Comparison of ENCODE assay signal across 2 cellular contexts in genomic region chr1:113434081-113434873, GRCh38.
A peak's percentile ranks its signal among the peaks of the same experiment; 100 is the strongest.
TF ChIP-seq lines count a peak whose summit lies in the region.

No MANE protein-coding gene starts in this region.

TF ChIP-seq in K562, 482 proteins besides CTCF, POLR2A, EP300 and RAD21:
- no peak for TF ChIP-seq ZNF24 (IDR thresholded peaks at IDR 0.05)
- no peak for TF ChIP-seq CBX5 (IDR thresholded peaks at IDR 0.05; ENCODE audit: borderline replicate concordance, low read depth)
- no peak for TF ChIP-seq ZNF277 (CRISPR knock-in tag; IDR thresholded peaks at IDR 0.05; ENCODE audit: borderline replicate concordance)
- TF ChIP-seq HNRNPLL (IDR thresholded peaks at IDR 0.05; ENCODE audit: low read depth, low read length, poor library complexity, severe bottlenecking), result no peak
- TF ChIP-seq RBM15 (IDR thresholded peaks at IDR 0.05; ENCODE audit: insufficient read depth, low read length), result no peak
- TF ChIP-seq NFE2 (IDR thresholded peaks at IDR 0.05; ENCODE audit: low read depth), result no peak
- TF ChIP-seq TCF7 (IDR thresholded peaks at IDR 0.05; ENCODE audit: borderline replicate concordance), result no peak
- no peak for TF ChIP-seq JUND (IDR thresholded peaks at IDR 0.05; ENCODE audit: borderline replicate concordance, low read depth, low read length)
- no peak for TF ChIP-seq JUND (tag; IDR thresholded peaks at IDR 0.05; ENCODE audit: borderline replicate concordance, low read depth, low read length)
- TF ChIP-seq XRCC4 (IDR thresholded peaks at IDR 0.05; ENCODE audit: extremely low read depth, insufficient read depth, insufficient read length), result no peak
- TF ChIP-seq MIER1 (IDR thresholded peaks at IDR 0.05; ENCODE audit: low read depth), result no peak
- TF ChIP-seq HEY1 (CRISPR knock-in tag; IDR thresholded peaks at IDR 0.05; ENCODE audit: borderline replicate concordance), result no peak
- TF ChIP-seq SREBF2 (CRISPR knock-in tag; IDR thresholded peaks at IDR 0.05), result no peak
- TF ChIP-seq ZBTB11 (CRISPR knock-in tag; IDR thresholded peaks at IDR 0.05), result no peak
- no peak for TF ChIP-seq ASH1L (IDR thresholded peaks at IDR 0.05; ENCODE audit: borderline replicate concordance, low read depth, partially characterized antibody)
- TF ChIP-seq HSF4 (CRISPR knock-in tag; IDR thresholded peaks at IDR 0.05; ENCODE audit: borderline replicate concordance), result no peak
- TF ChIP-seq ZC3H4 (CRISPR knock-in tag; IDR thresholded peaks at IDR 0.05; ENCODE audit: borderline replicate concordance), result no peak
- TF ChIP-seq ZNF239 (CRISPR knock-in tag; IDR thresholded peaks at IDR 0.05), result no peak
- TF ChIP-seq NFATC3 (IDR thresholded peaks at IDR 0.05), result no peak
TF ChIP-seq in K562: peak in this region for 0.

TF ChIP-seq in HepG2, 621 proteins besides CTCF, POLR2A, EP300 and RAD21 (continues in another document):
- TF ChIP-seq ZNF75D (CRISPR knock-in tag; IDR thresholded peaks at IDR 0.05; ENCODE audit: borderline replicate concordance), result no peak
- TF ChIP-seq ZNF343 (CRISPR knock-in tag; IDR thresholded peaks at IDR 0.05), result no peak
- TF ChIP-seq GTF2F1 (IDR thresholded peaks at IDR 0.05; ENCODE audit: low read length), result no peak
- TF ChIP-seq GATA4 (IDR thresholded peaks at IDR 0.05; ENCODE audit: borderline replicate concordance, low read depth), result no peak
- no peak for TF ChIP-seq FOXP1 (IDR thresholded peaks at IDR 0.05)
- TF ChIP-seq FOXP1 (CRISPR knock-in tag; IDR thresholded peaks at IDR 0.05), result peak; percentile 74
- TF ChIP-seq HDAC2 (CRISPR knock-in tag; IDR thresholded peaks at IDR 0.05), result peak; percentile 76
- no peak for TF ChIP-seq LBX2 (CRISPR knock-in tag; IDR thresholded peaks at IDR 0.05; ENCODE audit: borderline replicate concordance)
- TF ChIP-seq TSC22D2 (CRISPR knock-in tag; IDR thresholded peaks at IDR 0.05; ENCODE audit: borderline replicate concordance), result no peak
- TF ChIP-seq GFI1 (CRISPR knock-in tag; IDR thresholded peaks at IDR 0.05; ENCODE audit: borderline replicate concordance), result no peak
- no peak for TF ChIP-seq ZNF761 (CRISPR knock-in tag; conservative IDR thresholded peaks at IDR 0.05)
- no peak for TF ChIP-seq ZNF891 (CRISPR knock-in tag; IDR thresholded peaks at IDR 0.05)
- no peak for TF ChIP-seq SRY (CRISPR knock-in tag; IDR thresholded peaks at IDR 0.05)
- TF ChIP-seq ESRRA (CRISPR knock-in tag; IDR thresholded peaks at IDR 0.05; ENCODE audit: low read depth), result no peak
- 0 out of 2 replicates have a peak, but pooled peaks have one; percentile 50 for TF ChIP-seq ATF7-NPFF (CRISPR knock-in tag; IDR thresholded peaks at IDR 0.05; ENCODE audit: low read depth)
- no peak for TF ChIP-seq STAT5B (CRISPR knock-in tag; IDR thresholded peaks at IDR 0.05)
- peak; percentile 90 for TF ChIP-seq FOXA3 (CRISPR knock-in tag; IDR thresholded peaks at IDR 0.05)
- TF ChIP-seq ZSCAN25 (CRISPR knock-in tag; IDR thresholded peaks at IDR 0.05), result 0 out of 2 replicates have a peak, but pooled peaks have one; percentile 34
- no peak for TF ChIP-seq ZFP62 (CRISPR knock-in tag; IDR thresholded peaks at IDR 0.05)
- TF ChIP-seq THAP11 (CRISPR knock-in tag; IDR thresholded peaks at IDR 0.05), result 0 out of 2 replicates have a peak, but pooled peaks have one; percentile 12
- TF ChIP-seq ZFAT (CRISPR knock-in tag; conservative IDR thresholded peaks at IDR 0.05), result no peak
- TF ChIP-seq NCOA5 (CRISPR knock-in tag; IDR thresholded peaks at IDR 0.05), result no peak
- no peak for TF ChIP-seq FOXM1 (CRISPR knock-in tag; IDR thresholded peaks at IDR 0.05)
- TF ChIP-seq ZBTB42 (CRISPR knock-in tag; IDR thresholded peaks at IDR 0.05), result no peak
- TF ChIP-seq CBX5 (CRISPR knock-in tag; IDR thresholded peaks at IDR 0.05; ENCODE audit: borderline replicate concordance), result no peak
- TF ChIP-seq ZXDC (CRISPR knock-in tag; IDR thresholded peaks at IDR 0.05), result no peak
- no peak for TF ChIP-seq TFDP1 (CRISPR knock-in tag; IDR thresholded peaks at IDR 0.05; ENCODE audit: borderline replicate concordance)
- TF ChIP-seq ZNF30 (CRISPR knock-in tag; IDR thresholded peaks at IDR 0.05), result no peak
- TF ChIP-seq KAT7 (CRISPR knock-in tag; IDR thresholded peaks at IDR 0.05; ENCODE audit: borderline replicate concordance), result peak; percentile 51; the same call in 1 of the 2 replicates
- TF ChIP-seq HOMEZ (CRISPR knock-in tag; IDR thresholded peaks at IDR 0.05; ENCODE audit: low read depth), result peak; percentile 78; the same call in 1 of the 2 replicates
- no peak for TF ChIP-seq ZNF329 (CRISPR knock-in tag; IDR thresholded peaks at IDR 0.05; ENCODE audit: low read depth)
- TF ChIP-seq SMARCC2 (IDR thresholded peaks at IDR 0.05), result no peak
- TF ChIP-seq CHD4 (IDR thresholded peaks at IDR 0.05; ENCODE audit: borderline replicate concordance, low read length), result no peak
- TF ChIP-seq ZNF7 (CRISPR knock-in tag; IDR thresholded peaks at IDR 0.05), result peak; percentile 89
- TF ChIP-seq RBM39 (IDR thresholded peaks at IDR 0.05; ENCODE audit: low read depth, low read length, poor library complexity, severe bottlenecking), result no peak
- TF ChIP-seq MIER3 (CRISPR knock-in tag; IDR thresholded peaks at IDR 0.05; ENCODE audit: borderline replicate concordance), result peak; percentile 57; the same call in 1 of the 2 replicates
- no peak for TF ChIP-seq CEBPZ (IDR thresholded peaks at IDR 0.05; ENCODE audit: low read length)
- TF ChIP-seq CHCHD3 (CRISPR knock-in tag; IDR thresholded peaks at IDR 0.05), result no peak
- peak; percentile 23 for TF ChIP-seq TEAD3 (CRISPR knock-in tag; optimal IDR thresholded peaks at IDR 0.05; ENCODE audit: borderline replicate concordance)
- TF ChIP-seq ZNF33B (CRISPR knock-in tag; IDR thresholded peaks at IDR 0.05), result no peak
- no peak for TF ChIP-seq RNF219 (CRISPR knock-in tag; IDR thresholded peaks at IDR 0.05)
- no peak for TF ChIP-seq CREB1 (IDR thresholded peaks at IDR 0.05)
- peak; percentile 26; the same call in 1 of the 2 replicates for TF ChIP-seq CREB1 (CRISPR knock-in tag; IDR thresholded peaks at IDR 0.05)
- peak; percentile 92 for TF ChIP-seq ZMYM4 (CRISPR knock-in tag; IDR thresholded peaks at IDR 0.05)
- no peak for TF ChIP-seq ZNF776 (CRISPR knock-in tag; IDR thresholded peaks at IDR 0.05)
- no peak for TF ChIP-seq ZNF281 (CRISPR knock-in tag; IDR thresholded peaks at IDR 0.05; ENCODE audit: borderline replicate concordance)
- TF ChIP-seq SSRP1 (CRISPR knock-in tag; IDR thresholded peaks at IDR 0.05), result 0 out of 2 replicates have a peak, but pooled peaks have one; percentile 42
- no peak for TF ChIP-seq ATF1 (CRISPR knock-in tag; IDR thresholded peaks at IDR 0.05)
- 0 out of 2 replicates have a peak, but pooled peaks have one; percentile 17 for TF ChIP-seq ZNF614 (CRISPR knock-in tag; IDR thresholded peaks at IDR 0.05; ENCODE audit: borderline replicate concordance)
